ENCODE assay signal across 8 cellular contexts in the genomic region with DNA sequence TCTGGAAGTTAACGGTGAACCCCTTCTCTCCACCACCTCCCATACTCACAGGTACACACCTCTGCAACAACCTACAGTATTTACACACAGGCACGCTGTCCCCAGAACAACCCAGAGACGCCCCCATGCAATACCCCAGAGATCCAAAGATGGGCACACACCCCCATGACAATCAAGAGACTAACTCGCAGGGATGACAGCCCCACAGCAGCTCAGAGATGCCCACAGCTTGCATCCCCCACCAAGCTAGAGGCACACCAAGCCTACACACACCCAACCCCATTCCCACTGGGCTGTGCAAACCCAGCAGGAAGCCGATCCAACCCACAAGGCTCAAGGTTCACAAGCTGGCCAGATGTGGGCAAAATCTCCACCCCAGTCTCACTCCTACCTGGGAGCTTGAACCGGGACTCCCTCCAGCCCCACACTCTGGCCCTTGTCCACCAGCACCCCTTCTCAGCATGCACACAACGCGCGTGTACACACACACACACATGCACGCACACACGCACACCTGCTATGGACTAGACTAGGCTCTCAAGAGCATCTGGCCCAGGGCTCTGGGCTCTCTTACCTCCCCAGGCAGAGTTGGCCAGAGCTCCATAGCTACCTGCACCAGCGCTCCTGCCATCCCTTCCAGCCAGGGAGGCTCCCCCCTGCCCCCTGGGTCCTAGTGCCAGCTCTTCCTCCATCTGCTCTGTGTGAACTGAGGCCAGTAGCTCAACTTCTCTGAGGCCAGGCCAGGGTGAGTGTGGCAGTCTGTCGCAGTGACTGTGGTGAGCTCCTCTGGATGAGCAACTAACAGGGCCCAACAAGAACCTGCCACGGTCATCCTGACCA. TPM values are rescaled to one million over a fixed set of nuclear protein-coding genes. Genes with fewer than 3 reads are reported as not detected.
DNase-seq lines count a peak whose midpoint lies in the region; ATAC-seq and FAIRE-seq lines count a peak whose summit lies in the region.

No MANE protein-coding gene starts in this region.

- H3K4me1 Mint-ChIP-seq in activated CD4-positive, alpha-beta memory T cell treated with anti-CD3 and anti-CD28 coated beads for 36 hours (ENCODE audit: low read depth): peaks cover 25% of the 10 kb centered on the region
- peaks cover 46% of the 10 kb centered on the region for H3K4me1 Mint-ChIP-seq in stimulated activated naive CD8-positive, alpha-beta T cell treated with anti-CD3 and anti-CD28 coated beads, Interleukin-15, amount 100 ng/mL, for 72 hours

- H3K27ac Mint-ChIP-seq in activated CD4-positive, alpha-beta memory T cell treated with anti-CD3 and anti-CD28 coated beads for 36 hours: no peak overlapping the region
- H3K27ac Mint-ChIP-seq in stimulated activated naive CD8-positive, alpha-beta T cell treated with anti-CD3 and anti-CD28 coated beads, Interleukin-15, amount 100 ng/mL, for 72 hours: peak overlapping the region in 1 of 2 donors; percentile 47

- H3K36me3 Mint-ChIP-seq in activated CD4-positive, alpha-beta memory T cell treated with anti-CD3 and anti-CD28 coated beads for 36 hours: no peaks in the 10 kb centered on the region

- ATAC-seq in stimulated activated naive CD8-positive, alpha-beta T cell treated with anti-CD3 and anti-CD28 coated beads, Interleukin-15, amount 100 ng/mL, for 72 hours: peak; percentile 44
- ATAC-seq in esophagus mucosa (no peak), HG02970 (IDR thresholded peaks at IDR 0.05; ENCODE audit: low FRiP score, unreplicated experiment) (no peak)

- DNase-seq in DMS153 treated with DMSO at 0.1 percent for 48 hours (lab: John Stamatoyannopoulos, UW; ENCODE audit: unreplicated experiment) (peak; percentile 14), HTR-8/SVneo (ENCODE audit: insufficient read length, low spot score) (no peak), iPS-NIHi11 (ENCODE audit: low spot score) (peak; percentile 79), SKM-1 (lab: John Stamatoyannopoulos, UW; ENCODE audit: unreplicated experiment) (no peak)
- DNase-seq in activated CD4-positive, alpha-beta memory T cell treated with anti-CD3 and anti-CD28 coated beads for 36 hours: no peak
- no peak for DNase-seq in stimulated activated naive CD8-positive, alpha-beta T cell treated with anti-CD3 and anti-CD28 coated beads, Interleukin-15, amount 100 ng/mL, for 72 hours

- FAIRE-seq in HTR-8/SVneo (lab: Jason Lieb, UNC): peak; percentile 60

- CTCF ChIA-PET in activated CD4-positive, alpha-beta memory T cell treated with anti-CD3 and anti-CD28 coated beads for 36 hours (lab: Charles Lee): interaction anchor here (0.7 to 3.3 kb wide), 6 partner anchors 11 to 396 kb away, joined by 3 to 15 read pairs (median 7); a partner anchor contains a TSS

- POLR2A ChIA-PET in activated CD4-positive, alpha-beta memory T cell treated with anti-CD3 and anti-CD28 coated beads for 36 hours (lab: Charles Lee): interaction anchor here (0.9 to 2.6 kb wide), 3 partner anchors 12 to 454 kb away, joined by 3 to 8 read pairs (median 3); a partner anchor contains a TSS

- no peaks in the 10 kb centered on the region for H3K9me3 Mint-ChIP-seq in activated CD4-positive, alpha-beta memory T cell treated with anti-CD3 and anti-CD28 coated beads for 36 hours
- no peaks in the 10 kb centered on the region for H3K9me3 Mint-ChIP-seq in stimulated activated naive CD8-positive, alpha-beta T cell treated with anti-CD3 and anti-CD28 coated beads, Interleukin-15, amount 100 ng/mL, for 72 hours

- intact Hi-C loops in activated CD4-positive, alpha-beta memory T cell treated with anti-CD3 and anti-CD28 coated beads for 36 hours (cut with micrococcal nuclease): loop anchor here (10.0 kb wide), 1 partner anchor 188 kb away; no protein-coding TSS in a partner anchor

- peak overlapping the region; percentile 69 for H3K4me3 Mint-ChIP-seq in activated CD4-positive, alpha-beta memory T cell treated with anti-CD3 and anti-CD28 coated beads for 36 hours
- H3K4me3 Mint-ChIP-seq in stimulated activated naive CD8-positive, alpha-beta T cell treated with anti-CD3 and anti-CD28 coated beads, Interleukin-15, amount 100 ng/mL, for 72 hours: peak overlapping the region; percentile 64 to 77

- H3K27me3 Mint-ChIP-seq in activated CD4-positive, alpha-beta memory T cell treated with anti-CD3 and anti-CD28 coated beads for 36 hours: no peaks in the 10 kb centered on the region
- peaks cover 15% of the 10 kb centered on the region for H3K27me3 Mint-ChIP-seq in stimulated activated naive CD8-positive, alpha-beta T cell treated with anti-CD3 and anti-CD28 coated beads, Interleukin-15, amount 100 ng/mL, for 72 hours

RNA-seq across cellular contexts. Expression of a gene that starts 11.5 kb away (rescaled TPM):
- 10 to 100 TPM; 14.8 to 16.8 TPM for total RNA-seq in activated CD4-positive, alpha-beta memory T cell treated with anti-CD3 and anti-CD28 coated beads for 36 hours
- 68.8 TPM for total RNA-seq in esophagus mucosa

RNA-seq across cellular contexts. Expression of a gene that starts 30.1 kb away (rescaled TPM):
- 10 to 100 TPM; 77.4 to 79.6 TPM for total RNA-seq in activated CD4-positive, alpha-beta memory T cell treated with anti-CD3 and anti-CD28 coated beads for 36 hours
- total RNA-seq in esophagus mucosa: 31.0 TPM

RNA-seq across cellular contexts. Expression of a gene that starts 31.9 kb away (rescaled TPM):
- 10 to 100 TPM; 79.7 to 91.1 TPM for total RNA-seq in activated CD4-positive, alpha-beta memory T cell treated with anti-CD3 and anti-CD28 coated beads for 36 hours
- total RNA-seq in esophagus mucosa: 16.1 TPM

Comparison
In these comparisons a context has a peak if more than half of its experiments do, and no peak if none do; other contexts are left out.
1. DNase-seq: peak in DMS153 treated with DMSO at 0.1 percent for 48 hours (single experiment) and iPS-NIHi11 (single experiment); none in HTR-8/SVneo (single experiment), activated CD4-positive, alpha-beta memory T cell treated with anti-CD3 and anti-CD28 coated beads for 36 hours (single experiment), stimulated activated naive CD8-positive, alpha-beta T cell treated with anti-CD3 and anti-CD28 coated beads, Interleukin-15, amount 100 ng/mL, for 72 hours (0 of 2) and SKM-1 (single experiment).